In the genomic region with DNA sequence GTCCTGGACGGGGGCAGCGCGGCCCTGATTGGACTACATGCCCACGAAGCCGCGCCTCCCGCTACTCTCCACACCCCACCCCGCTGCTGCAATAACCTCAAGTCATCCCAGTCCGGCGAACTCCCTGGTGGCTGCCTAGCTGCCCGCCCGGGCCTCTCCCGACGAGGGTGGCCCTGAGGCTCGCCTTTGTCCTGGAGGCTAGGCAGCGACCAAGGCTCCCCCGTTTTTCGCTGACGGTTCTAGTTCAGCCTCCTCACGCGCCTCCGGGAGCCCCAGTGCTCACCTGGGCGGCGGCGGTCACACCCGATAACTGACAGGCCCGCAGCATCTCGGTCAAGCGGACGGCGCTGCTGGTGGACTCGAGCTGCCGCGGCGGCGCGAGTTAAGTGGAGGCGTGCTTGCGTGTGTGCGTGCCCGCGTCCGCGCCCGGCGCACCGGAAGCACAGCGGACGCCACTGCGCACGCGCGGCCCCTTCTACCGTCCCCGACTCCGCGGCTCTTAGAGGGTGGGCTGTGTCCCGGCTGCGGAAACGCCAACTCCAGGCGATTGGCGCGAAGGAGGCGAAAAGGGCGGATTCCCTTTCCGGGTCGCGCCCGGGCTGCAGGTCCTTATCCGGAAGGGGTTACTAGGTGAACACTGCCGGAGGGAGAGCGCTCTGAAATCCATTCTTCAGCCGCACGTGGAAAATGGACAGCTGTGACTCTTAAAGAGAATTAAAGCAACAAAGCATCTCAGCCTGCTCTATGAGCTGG, we compare ENCODE assay signal across 1 cellular context.
A peak's percentile ranks its signal among the peaks of the same experiment; 100 is the strongest.
TF ChIP-seq lines count a peak whose summit lies in the region.

Gene IMMT, minus strand, starts transcription at position 408 of the 753 bp plus-strand sequence. Its CDS starts 80 bp downstream, at position 328.

TF ChIP-seq in HepG2, 621 proteins besides CTCF, POLR2A, EP300 and RAD21 (continued from another document and continues in another):
- TF ChIP-seq MBD4 (IDR thresholded peaks at IDR 0.05; ENCODE audit: borderline replicate concordance, low read length) (no peak), GTF2F1 (IDR thresholded peaks at IDR 0.05; ENCODE audit: low read length) (no peak), SATB2 (CRISPR knock-in tag; IDR thresholded peaks at IDR 0.05) (peak; percentile 64), UBTF (CRISPR knock-in tag; IDR thresholded peaks at IDR 0.05) (peak; percentile 85), ZBTB8A (CRISPR knock-in tag; IDR thresholded peaks at IDR 0.05; ENCODE audit: borderline replicate concordance, low read depth) (no peak), SYNCRIP (IDR thresholded peaks at IDR 0.05; ENCODE audit: insufficient read depth, low read depth, low read length) (no peak), ZNF451 (CRISPR knock-in tag; IDR thresholded peaks at IDR 0.05) (peak; percentile 77), ZNF510 (CRISPR knock-in tag; IDR thresholded peaks at IDR 0.05; ENCODE audit: low read depth) (peak; percentile 82; the same call in 1 of the 2 replicates), GPN1 (CRISPR knock-in tag; IDR thresholded peaks at IDR 0.05; ENCODE audit: borderline replicate concordance) (0 out of 2 replicates have a peak, but pooled peaks have one; percentile 65), LBX2 (CRISPR knock-in tag; IDR thresholded peaks at IDR 0.05; ENCODE audit: borderline replicate concordance) (0 out of 2 replicates have a peak, but pooled peaks have one; percentile 77), CAMTA2 (CRISPR knock-in tag; IDR thresholded peaks at IDR 0.05; ENCODE audit: borderline replicate concordance) (peak; percentile 92), HNRNPUL1 (IDR thresholded peaks at IDR 0.05; ENCODE audit: low read depth, low read length) (peak; percentile 78; the same call in 1 of the 2 replicates), GATA4 (IDR thresholded peaks at IDR 0.05; ENCODE audit: borderline replicate concordance, low read depth) (peak; percentile 72; the same call in 1 of the 2 replicates), ZNF329 (CRISPR knock-in tag; IDR thresholded peaks at IDR 0.05; ENCODE audit: low read depth) (0 out of 2 replicates have a peak, but pooled peaks have one; percentile 74), ESRRA (CRISPR knock-in tag; IDR thresholded peaks at IDR 0.05; ENCODE audit: low read depth) (peak; percentile 77), JUN (CRISPR knock-in tag; IDR thresholded peaks at IDR 0.05) (peak; percentile 70), ZXDC (CRISPR knock-in tag; IDR thresholded peaks at IDR 0.05) (peak; percentile 82), PBX3 (CRISPR knock-in tag; IDR thresholded peaks at IDR 0.05; ENCODE audit: borderline replicate concordance) (0 out of 2 replicates have a peak, but pooled peaks have one; percentile 76), ZNF883 (CRISPR knock-in tag; IDR thresholded peaks at IDR 0.05; ENCODE audit: not compliant biosample characterization) (peak; percentile 96), ZNF780A (CRISPR knock-in tag; IDR thresholded peaks at IDR 0.05) (no peak), TAF1 (CRISPR knock-in tag; IDR thresholded peaks at IDR 0.05) (peak; percentile 98), ZNF879 (CRISPR knock-in tag; IDR thresholded peaks at IDR 0.05) (0 out of 2 replicates have a peak, but pooled peaks have one; percentile 33), KAT8 (CRISPR knock-in tag; IDR thresholded peaks at IDR 0.05) (peak; percentile 96), MAF1 (CRISPR knock-in tag; IDR thresholded peaks at IDR 0.05; ENCODE audit: borderline replicate concordance) (peak; percentile 58), CENPT (CRISPR knock-in tag; IDR thresholded peaks at IDR 0.05; ENCODE audit: low read depth) (peak; percentile 95), SRY (CRISPR knock-in tag; IDR thresholded peaks at IDR 0.05) (peak; percentile 97), DR1 (CRISPR knock-in tag; IDR thresholded peaks at IDR 0.05) (peak; percentile 96), ZC3H13 (CRISPR knock-in tag; IDR thresholded peaks at IDR 0.05) (no peak), TEAD2 (CRISPR knock-in tag; IDR thresholded peaks at IDR 0.05) (no peak; the same call in 1 of the 2 replicates), ZNF354B (CRISPR knock-in tag; IDR thresholded peaks at IDR 0.05) (no peak), SMARCE1 (IDR thresholded peaks at IDR 0.05; ENCODE audit: borderline replicate concordance) (no peak), LCORL (IDR thresholded peaks at IDR 0.05) (no peak), LCORL (CRISPR knock-in tag; IDR thresholded peaks at IDR 0.05) (peak; percentile 73), ZNF235 (CRISPR knock-in tag; IDR thresholded peaks at IDR 0.05; ENCODE audit: borderline replicate concordance) (peak; percentile 80), HCFC1 (IDR thresholded peaks at IDR 0.05; ENCODE audit: low read depth, low read length) (peak; percentile 63; the same call in 1 of the 2 replicates), NFE2L1 (CRISPR knock-in tag; IDR thresholded peaks at IDR 0.05; ENCODE audit: borderline replicate concordance) (peak; percentile 95; the same call in 1 of the 2 replicates), HMGXB4 (CRISPR knock-in tag; IDR thresholded peaks at IDR 0.05; ENCODE audit: borderline replicate concordance in 1 of 2, low read depth in 1 of 2) (peak in 1 of 2 experiments; percentile 93; a peak in 2 of 4 replicates), NAIF1 (CRISPR knock-in tag; IDR thresholded peaks at IDR 0.05; ENCODE audit: borderline replicate concordance) (peak; percentile 90), FOXO1 (CRISPR knock-in tag; IDR thresholded peaks at IDR 0.05) (peak; percentile 53), PRDM10 (CRISPR knock-in tag; IDR thresholded peaks at IDR 0.05; ENCODE audit: low read depth) (peak; percentile 63), ISX (CRISPR knock-in tag; conservative IDR thresholded peaks at IDR 0.05) (peak; percentile 72; the same call in 1 of the 2 replicates)
- TF ChIP-seq, protein P1, sequence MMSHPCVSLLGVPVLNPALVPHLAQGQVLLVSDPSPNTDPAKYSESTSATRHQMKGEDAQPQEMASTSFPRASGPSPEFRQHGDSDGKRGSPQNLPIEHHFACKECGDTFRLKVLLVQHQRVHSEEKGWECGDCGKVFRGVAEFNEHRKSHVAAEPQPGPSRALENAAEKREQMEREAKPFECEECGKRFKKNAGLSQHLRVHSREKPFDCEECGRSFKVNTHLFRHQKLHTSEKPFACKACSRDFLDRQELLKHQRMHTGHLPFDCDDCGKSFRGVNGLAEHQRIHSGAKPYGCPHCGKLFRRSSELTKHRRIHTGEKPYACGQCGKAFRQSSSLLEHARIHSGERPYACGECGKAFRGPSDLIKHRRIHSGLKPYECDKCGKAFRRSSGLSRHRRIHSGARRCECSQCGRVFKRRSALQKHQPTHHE (CRISPR knock-in tag; IDR thresholded peaks at IDR 0.05; ENCODE audit: borderline replicate concordance) = peak; percentile 85; the same call in 1 of the 2 replicates
- TF ChIP-seq, protein P2, sequence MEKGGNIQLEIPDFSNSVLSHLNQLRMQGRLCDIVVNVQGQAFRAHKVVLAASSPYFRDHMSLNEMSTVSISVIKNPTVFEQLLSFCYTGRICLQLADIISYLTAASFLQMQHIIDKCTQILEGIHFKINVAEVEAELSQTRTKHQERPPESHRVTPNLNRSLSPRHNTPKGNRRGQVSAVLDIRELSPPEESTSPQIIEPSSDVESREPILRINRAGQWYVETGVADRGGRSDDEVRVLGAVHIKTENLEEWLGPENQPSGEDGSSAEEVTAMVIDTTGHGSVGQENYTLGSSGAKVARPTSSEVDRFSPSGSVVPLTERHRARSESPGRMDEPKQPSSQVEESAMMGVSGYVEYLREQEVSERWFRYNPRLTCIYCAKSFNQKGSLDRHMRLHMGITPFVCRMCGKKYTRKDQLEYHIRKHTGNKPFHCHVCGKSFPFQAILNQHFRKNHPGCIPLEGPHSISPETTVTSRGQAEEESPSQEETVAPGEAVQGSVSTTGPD (CRISPR knock-in tag; IDR thresholded peaks at IDR 0.05) = no peak
- TF ChIP-seq, protein P3, sequence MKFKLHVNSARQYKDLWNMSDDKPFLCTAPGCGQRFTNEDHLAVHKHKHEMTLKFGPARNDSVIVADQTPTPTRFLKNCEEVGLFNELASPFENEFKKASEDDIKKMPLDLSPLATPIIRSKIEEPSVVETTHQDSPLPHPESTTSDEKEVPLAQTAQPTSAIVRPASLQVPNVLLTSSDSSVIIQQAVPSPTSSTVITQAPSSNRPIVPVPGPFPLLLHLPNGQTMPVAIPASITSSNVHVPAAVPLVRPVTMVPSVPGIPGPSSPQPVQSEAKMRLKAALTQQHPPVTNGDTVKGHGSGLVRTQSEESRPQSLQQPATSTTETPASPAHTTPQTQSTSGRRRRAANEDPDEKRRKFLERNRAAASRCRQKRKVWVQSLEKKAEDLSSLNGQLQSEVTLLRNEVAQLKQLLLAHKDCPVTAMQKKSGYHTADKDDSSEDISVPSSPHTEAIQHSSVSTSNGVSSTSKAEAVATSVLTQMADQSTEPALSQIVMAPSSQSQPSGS (CRISPR knock-in tag; IDR thresholded peaks at IDR 0.05) = peak; percentile 42
